ENCODE assay signal across 8 cellular contexts in genomic region chr18:3441290-3441689, GRCh38. TPM values are rescaled to one million over a fixed set of nuclear protein-coding genes. Genes with fewer than 3 reads are reported as not detected.
DNase-seq lines count a peak whose midpoint lies in the region; ATAC-seq and TF ChIP-seq lines count a peak whose summit lies in the region.

No MANE protein-coding gene starts in this region.

- ATAC-seq in HCT116 (peak; percentile 95), GM19324 (IDR thresholded peaks at IDR 0.05; ENCODE audit: low FRiP score, unreplicated experiment) (no peak), HG03108 (IDR thresholded peaks at IDR 0.05; ENCODE audit: unreplicated experiment) (no peak)

- BruUV-seq in HCT116 (replicated peaks; lab: Mats Ljungman, UMichigan) = no TSS peak

- H4K20me1 ChIP-seq in HCT116 (ENCODE audit: insufficient read depth) = no peaks in the 10 kb centered on the region

- H3K36me3 ChIP-seq in HCT116 (ENCODE audit: control insufficient read depth in 1 of 2, insufficient read depth in 2 of 2, low read length in 2 of 2) = no peaks in the 10 kb centered on the region

- no peak overlapping the region for H3K27ac ChIP-seq in HCT116 (ENCODE audit: low read depth, low read length)

- DNase-seq in AG10803 (ENCODE audit: low read depth) (peak; percentile 41), HCT116 (ENCODE audit: low read depth, low spot score) (no peak), astrocyte of the cerebellum (ENCODE audit: low read depth) (no peak), kidney glomerular epithelial cell (lab: John Stamatoyannopoulos, UW) (peak; percentile 57)
- DNase-seq in stimulated activated CD4-positive, alpha-beta T cell treated with anti-CD3 and anti-CD28 coated beads, Interleukin-2, amount 100 ng/mL, for 24 hours = no peak
- no peak for DNase-seq in activated T-cell treated with anti-CD3 and anti-CD28 coated beads, Interleukin-2, amount 50 U/mL, for 48 hours

- in situ Hi-C loops in astrocyte of the cerebellum (cut with HindIII; ENCODE audit: low sequenced_read_pairs) = no loop called here

- peaks cover 21 to 30% of the 10 kb centered on the region in 2 experiments for H3K4me1 ChIP-seq in HCT116 (ENCODE audit: control insufficient read depth in 1 of 2, insufficient read depth in 2 of 2, low read length in 2 of 2)

- H3K79me2 ChIP-seq in HCT116 (ENCODE audit: insufficient read depth, low read length) = no peaks in the 10 kb centered on the region

- CTCF ChIA-PET in HCT116 (lab: Charles Lee) = interaction anchor here (1.1 to 2.3 kb wide), 4 partner anchors 13 to 224 kb away, joined by 3 to 10 read pairs (median 6); no protein-coding TSS in a partner anchor

- H3K4me2 ChIP-seq in HCT116 (ENCODE audit: low read length) = peak overlapping the region; percentile 58

- no peaks in the 10 kb centered on the region for H3K9me2 ChIP-seq in HCT116 (ENCODE audit: insufficient read depth)

- RAD21 ChIA-PET in HCT116 (lab: Charles Lee; ENCODE audit: low non-redundant PET in 1 of 2, low total read pairs in 2 of 2, uncharacterized antibody in 2 of 2, unreplicated experiment in 2 of 2) = no interaction called here

- peak overlapping the region; percentile 97 for H2AFZ ChIP-seq in HCT116 (ENCODE audit: low read depth, low read length, poor library complexity, severe bottlenecking)

- TF ChIP-seq CTCF in AG10803 (conservative IDR thresholded peaks at IDR 0.05; ENCODE audit: low read length) = peak; percentile 44
- TF ChIP-seq CTCF in HCT116 (IDR thresholded peaks at IDR 0.05 in 2 of 3, conservative IDR thresholded peaks at IDR 0.05 in 1 of 3; ENCODE audit: borderline replicate concordance in 1 of 3, insufficient read depth in 1 of 3, low read depth in 2 of 3, low read length in 2 of 3) = peak in 2 of 3 experiments; percentile 63 to 66; a peak in 4 of 6 replicates
- TF ChIP-seq CTCF in astrocyte of the cerebellum (IDR thresholded peaks at IDR 0.05; ENCODE audit: low read depth, low read length, missing control alignments) = peak; percentile 26

- intact Hi-C loops in HCT116 (cut with micrococcal nuclease) = loop anchor here (10.0 kb wide), 2 partner anchors 56 to 116 kb away; no protein-coding TSS in a partner anchor

- no peaks in the 10 kb centered on the region for H3K27me3 ChIP-seq in HCT116 (ENCODE audit: insufficient read depth, low read length)

- no peaks in the 10 kb centered on the region for H3K9me3 ChIP-seq in HCT116 (ENCODE audit: control insufficient read depth in 1 of 2, insufficient read depth in 1 of 2, low read depth in 1 of 2, low read length in 2 of 2)

- H3K4me3 ChIP-seq in AG10803 (ENCODE audit: low read length) (no peak overlapping the region), HCT116 (replicated peaks in 1 of 2; ENCODE audit: low read depth in 1 of 2, low read length in 2 of 2) (peak overlapping the region in 1 of 2 experiments; percentile 28; a peak in 1 of 4 replicates), astrocyte of the cerebellum (ENCODE audit: low read depth, low read length) (no peak overlapping the region)

- no peak for TF ChIP-seq RAD21 in HCT116 (IDR thresholded peaks at IDR 0.05; ENCODE audit: low read depth)

- POLR2A ChIA-PET in HCT116 (lab: Charles Lee) = interaction anchor here (0.6 to 2.1 kb wide), 5 partner anchors 12 to 212 kb away, joined by 3 to 6 read pairs (median 3); no protein-coding TSS in a partner anchor

- H3K9ac ChIP-seq in HCT116 (ENCODE audit: low read length) = peak overlapping the region; percentile 23

- no peak for TF ChIP-seq POLR2A in HCT116 (IDR thresholded peaks at IDR 0.05; ENCODE audit: borderline replicate concordance, extremely low read depth, insufficient read depth, insufficient read length)

TF ChIP-seq in HCT116, 20 proteins besides CTCF, POLR2A, EP300 and RAD21:
- no peak for TF ChIP-seq SIN3A (IDR thresholded peaks at IDR 0.05; ENCODE audit: low read depth)
- peak; percentile 36 for TF ChIP-seq YY1 (IDR thresholded peaks at IDR 0.05; ENCODE audit: extremely low read depth, insufficient replicate concordance, low read depth, low read length)

RNA-seq across cellular contexts. Expression of gene TGIF1, which starts 8.7 kb away (rescaled TPM):
- 242 TPM for total RNA-seq in HCT116 (2021; ENCODE audit: unreplicated experiment)
- 199 and 245 TPM in 2 replicates for polyA plus RNA-seq in HCT116 (2012)

Comparison
In these comparisons a context has a peak if more than half of its experiments do, and no peak if none do; other contexts are left out.
1. DNase-seq: peak in AG10803 (single experiment) and kidney glomerular epithelial cell (single experiment); none in HCT116 (single experiment), astrocyte of the cerebellum (single experiment), stimulated activated CD4-positive, alpha-beta T cell treated with anti-CD3 and anti-CD28 coated beads, Interleukin-2, amount 100 ng/mL, for 24 hours (0 of 2) and activated T-cell treated with anti-CD3 and anti-CD28 coated beads, Interleukin-2, amount 50 U/mL, for 48 hours (0 of 2).
2. Peak in every context shown above with its lines, with median percentiles within 50 percentile points of each other: CTCF ChIP-seq.